Comparison of ENCODE assay signal across 1 cellular context in genomic region chr1:31027693-31028526, GRCh38.
A peak's percentile ranks its signal among the peaks of the same experiment; 100 is the strongest.
TF ChIP-seq lines count a peak whose summit lies in the region.

No MANE protein-coding gene starts in this region.

TF ChIP-seq in K562, 482 proteins besides CTCF, POLR2A, EP300 and RAD21 (continued from another document and continues in another):
- TF ChIP-seq, protein P1, sequence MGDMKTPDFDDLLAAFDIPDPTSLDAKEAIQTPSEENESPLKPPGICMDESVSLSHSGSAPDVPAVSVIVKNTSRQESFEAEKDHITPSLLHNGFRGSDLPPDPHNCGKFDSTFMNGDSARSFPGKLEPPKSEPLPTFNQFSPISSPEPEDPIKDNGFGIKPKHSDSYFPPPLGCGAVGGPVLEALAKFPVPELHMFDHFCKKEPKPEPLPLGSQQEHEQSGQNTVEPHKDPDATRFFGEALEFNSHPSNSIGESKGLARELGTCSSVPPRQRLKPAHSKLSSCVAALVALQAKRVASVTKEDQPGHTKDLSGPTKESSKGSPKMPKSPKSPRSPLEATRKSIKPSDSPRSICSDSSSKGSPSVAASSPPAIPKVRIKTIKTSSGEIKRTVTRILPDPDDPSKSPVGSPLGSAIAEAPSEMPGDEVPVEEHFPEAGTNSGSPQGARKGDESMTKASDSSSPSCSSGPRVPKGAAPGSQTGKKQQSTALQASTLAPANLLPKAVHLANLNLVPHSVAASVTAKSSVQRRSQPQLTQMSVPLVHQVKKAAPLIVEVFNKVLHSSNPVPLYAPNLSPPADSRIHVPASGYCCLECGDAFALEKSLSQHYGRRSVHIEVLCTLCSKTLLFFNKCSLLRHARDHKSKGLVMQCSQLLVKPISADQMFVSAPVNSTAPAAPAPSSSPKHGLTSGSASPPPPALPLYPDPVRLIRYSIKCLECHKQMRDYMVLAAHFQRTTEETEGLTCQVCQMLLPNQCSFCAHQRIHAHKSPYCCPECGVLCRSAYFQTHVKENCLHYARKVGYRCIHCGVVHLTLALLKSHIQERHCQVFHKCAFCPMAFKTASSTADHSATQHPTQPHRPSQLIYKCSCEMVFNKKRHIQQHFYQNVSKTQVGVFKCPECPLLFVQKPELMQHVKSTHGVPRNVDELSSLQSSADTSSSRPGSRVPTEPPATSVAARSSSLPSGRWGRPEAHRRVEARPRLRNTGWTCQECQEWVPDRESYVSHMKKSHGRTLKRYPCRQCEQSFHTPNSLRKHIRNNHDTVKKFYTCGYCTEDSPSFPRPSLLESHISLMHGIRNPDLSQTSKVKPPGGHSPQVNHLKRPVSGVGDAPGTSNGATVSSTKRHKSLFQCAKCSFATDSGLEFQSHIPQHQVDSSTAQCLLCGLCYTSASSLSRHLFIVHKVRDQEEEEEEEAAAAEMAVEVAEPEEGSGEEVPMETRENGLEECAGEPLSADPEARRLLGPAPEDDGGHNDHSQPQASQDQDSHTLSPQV (IDR thresholded peaks at IDR 0.05) = no peak
- no peak for TF ChIP-seq KAT8 (IDR thresholded peaks at IDR 0.05; ENCODE audit: low read depth)
- TF ChIP-seq, protein P2, sequence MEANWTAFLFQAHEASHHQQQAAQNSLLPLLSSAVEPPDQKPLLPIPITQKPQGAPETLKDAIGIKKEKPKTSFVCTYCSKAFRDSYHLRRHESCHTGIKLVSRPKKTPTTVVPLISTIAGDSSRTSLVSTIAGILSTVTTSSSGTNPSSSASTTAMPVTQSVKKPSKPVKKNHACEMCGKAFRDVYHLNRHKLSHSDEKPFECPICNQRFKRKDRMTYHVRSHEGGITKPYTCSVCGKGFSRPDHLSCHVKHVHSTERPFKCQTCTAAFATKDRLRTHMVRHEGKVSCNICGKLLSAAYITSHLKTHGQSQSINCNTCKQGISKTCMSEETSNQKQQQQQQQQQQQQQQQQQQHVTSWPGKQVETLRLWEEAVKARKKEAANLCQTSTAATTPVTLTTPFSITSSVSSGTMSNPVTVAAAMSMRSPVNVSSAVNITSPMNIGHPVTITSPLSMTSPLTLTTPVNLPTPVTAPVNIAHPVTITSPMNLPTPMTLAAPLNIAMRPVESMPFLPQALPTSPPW (CRISPR knock-in tag; IDR thresholded peaks at IDR 0.05) = peak; percentile 98
- TF ChIP-seq ZNF444 (CRISPR knock-in tag; IDR thresholded peaks at IDR 0.05) = no peak
- TF ChIP-seq SMAD2 (IDR thresholded peaks at IDR 0.05; ENCODE audit: low read depth, low read length) = no peak
- TF ChIP-seq SRSF3 (IDR thresholded peaks at IDR 0.05; ENCODE audit: insufficient read depth, low read length) = no peak
- peak; percentile 21; the same call in 1 of the 2 replicates for TF ChIP-seq CEBPG (CRISPR knock-in tag; IDR thresholded peaks at IDR 0.05)
- peak; percentile 58 to 85 for TF ChIP-seq CEBPG (tag; conservative IDR thresholded peaks at IDR 0.05 in 1 of 2, IDR thresholded peaks at IDR 0.05 in 1 of 2)
- TF ChIP-seq PTBP1 (IDR thresholded peaks at IDR 0.05; ENCODE audit: low read depth, low read length) = no peak
- no peak for TF ChIP-seq ZNF3 (CRISPR knock-in tag; IDR thresholded peaks at IDR 0.05)
- no peak for TF ChIP-seq ESRRA (IDR thresholded peaks at IDR 0.05; ENCODE audit: borderline replicate concordance, low read depth)
- TF ChIP-seq BACH1 (tag; IDR thresholded peaks at IDR 0.05) = no peak
- TF ChIP-seq SPI1 (IDR thresholded peaks at IDR 0.05; ENCODE audit: borderline replicate concordance, low read depth, low read length) = 0 out of 2 replicates have a peak, but pooled peaks have one; percentile 1
- TF ChIP-seq SFPQ (IDR thresholded peaks at IDR 0.05; ENCODE audit: low read depth, low read length) = no peak
- TF ChIP-seq, protein P3, sequence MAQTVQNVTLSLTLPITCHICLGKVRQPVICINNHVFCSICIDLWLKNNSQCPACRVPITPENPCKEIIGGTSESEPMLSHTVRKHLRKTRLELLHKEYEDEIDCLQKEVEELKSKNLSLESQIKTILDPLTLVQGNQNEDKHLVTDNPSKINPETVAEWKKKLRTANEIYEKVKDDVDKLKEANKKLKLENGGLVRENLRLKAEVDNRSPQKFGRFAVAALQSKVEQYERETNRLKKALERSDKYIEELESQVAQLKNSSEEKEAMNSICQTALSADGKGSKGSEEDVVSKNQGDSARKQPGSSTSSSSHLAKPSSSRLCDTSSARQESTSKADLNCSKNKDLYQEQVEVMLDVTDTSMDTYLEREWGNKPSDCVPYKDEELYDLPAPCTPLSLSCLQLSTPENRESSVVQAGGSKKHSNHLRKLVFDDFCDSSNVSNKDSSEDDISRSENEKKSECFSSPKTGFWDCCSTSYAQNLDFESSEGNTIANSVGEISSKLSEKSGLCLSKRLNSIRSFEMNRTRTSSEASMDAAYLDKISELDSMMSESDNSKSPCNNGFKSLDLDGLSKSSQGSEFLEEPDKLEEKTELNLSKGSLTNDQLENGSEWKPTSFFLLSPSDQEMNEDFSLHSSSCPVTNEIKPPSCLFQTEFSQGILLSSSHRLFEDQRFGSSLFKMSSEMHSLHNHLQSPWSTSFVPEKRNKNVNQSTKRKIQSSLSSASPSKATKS (CRISPR knock-in tag; IDR thresholded peaks at IDR 0.05) = no peak
- no peak for TF ChIP-seq RBBP5 (IDR thresholded peaks at IDR 0.05; ENCODE audit: borderline replicate concordance, insufficient read depth, low read length, poor library complexity, severe bottlenecking)
- no peak for TF ChIP-seq SRSF1 (IDR thresholded peaks at IDR 0.05; ENCODE audit: low read depth, low read length)
- TF ChIP-seq ZBTB11 (CRISPR knock-in tag; IDR thresholded peaks at IDR 0.05) = 0 out of 6 replicates have a peak, but pooled peaks of 1 of the 3 experiments have one; percentile 6
- no peak for TF ChIP-seq NELFE (IDR thresholded peaks at IDR 0.05; ENCODE audit: insufficient read depth, insufficient read length)
- TF ChIP-seq ZNF398 (CRISPR knock-in tag; IDR thresholded peaks at IDR 0.05) = no peak
- TF ChIP-seq, protein P4, sequence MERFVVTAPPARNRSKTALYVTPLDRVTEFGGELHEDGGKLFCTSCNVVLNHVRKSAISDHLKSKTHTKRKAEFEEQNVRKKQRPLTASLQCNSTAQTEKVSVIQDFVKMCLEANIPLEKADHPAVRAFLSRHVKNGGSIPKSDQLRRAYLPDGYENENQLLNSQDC (CRISPR knock-in tag; IDR thresholded peaks at IDR 0.05) = no peak
- TF ChIP-seq PCBP1 (IDR thresholded peaks at IDR 0.05; ENCODE audit: low read depth, low read length, poor library complexity, severe bottlenecking) = no peak
- TF ChIP-seq ZBTB40 (IDR thresholded peaks at IDR 0.05) = no peak
- no peak for TF ChIP-seq ZBTB40 (CRISPR knock-in tag; IDR thresholded peaks at IDR 0.05)
- TF ChIP-seq MTA3 (IDR thresholded peaks at IDR 0.05; ENCODE audit: borderline replicate concordance) = no peak
- TF ChIP-seq CEBPB (tag; IDR thresholded peaks at IDR 0.05) = peak; percentile 91
- peak; percentile 84 for TF ChIP-seq ZNF766 (CRISPR knock-in tag; conservative IDR thresholded peaks at IDR 0.05)
- TF ChIP-seq MAFK (IDR thresholded peaks at IDR 0.05; ENCODE audit: low read length) = no peak
- TF ChIP-seq, protein P5, sequence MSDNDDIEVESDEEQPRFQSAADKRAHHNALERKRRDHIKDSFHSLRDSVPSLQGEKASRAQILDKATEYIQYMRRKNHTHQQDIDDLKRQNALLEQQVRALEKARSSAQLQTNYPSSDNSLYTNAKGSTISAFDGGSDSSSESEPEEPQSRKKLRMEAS (CRISPR knock-in tag; IDR thresholded peaks at IDR 0.05) = no peak
- no peak for TF ChIP-seq FOXA3 (CRISPR knock-in tag; conservative IDR thresholded peaks at IDR 0.05 in 1 of 2, IDR thresholded peaks at IDR 0.05 in 1 of 2)
